Comparison of ENCODE assay signal across 22 cellular contexts in the genomic region with DNA sequence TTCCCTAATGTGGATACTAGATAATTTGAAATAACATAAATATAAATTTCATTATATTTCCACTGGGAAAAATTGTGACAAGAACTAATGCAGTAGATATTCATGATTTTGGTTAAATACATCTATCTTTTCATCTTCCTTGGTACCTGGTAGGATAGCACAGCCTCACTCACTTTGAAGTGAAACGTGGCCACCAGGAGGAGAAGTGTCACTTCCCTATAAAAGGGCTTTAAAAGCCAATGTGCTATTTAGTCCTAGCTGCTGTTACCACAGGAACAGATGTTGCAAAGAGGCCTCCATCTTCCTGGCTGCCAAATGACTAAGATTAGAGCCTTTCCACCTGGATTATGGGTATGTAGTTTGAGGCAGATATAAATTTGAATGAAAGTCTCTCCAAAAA.
DNase-seq lines count a peak whose midpoint lies in the region; ATAC-seq, FAIRE-seq and TF ChIP-seq lines count a peak whose summit lies in the region.
"Had no signal": no experiment of that assay in that cellular context is flagged by ENCODE, and none has a peak within 500 bp of the region (broad histone marks: within the 10 kb centered on the region; RNA-seq: fewer than 3 reads in every experiment).

No MANE protein-coding gene starts in this region.

- 0% methylated on average over 1 of the region's 1 CpG for WGBS in HepG2 (ENCODE audit: low lambda C conversion rate)
- 42% methylated on average over 1 of the region's 1 CpG for WGBS in right lobe of liver (ENCODE audit: insufficient coverage, low coverage, low lambda C conversion rate, missing lambda C conversion rate)
- WGBS in GM12878 (ENCODE audit: insufficient coverage, insufficient replicate concordance, low lambda C conversion rate, missing lambda C conversion rate) = 0% methylated on average over 1 of the region's 1 CpG

- no peak overlapping the region for H3K9ac ChIP-seq in HepG2 (ENCODE audit: insufficient read depth, low read depth, low read length)
- no peak overlapping the region for H3K9ac ChIP-seq in GM12878 (ENCODE audit: control insufficient read depth, insufficient read depth, low read length)
- H3K9ac ChIP-seq: GM23248 had no signal

- H2AFZ ChIP-seq in HepG2 (ENCODE audit: low read length) (no peak overlapping the region), GM12878 (ENCODE audit: control insufficient read depth, low read depth, low read length) (no peak overlapping the region)
- H2AFZ ChIP-seq: GM23248 had no signal

- TF ChIP-seq POLR2A in HepG2 (IDR thresholded peaks at IDR 0.05; ENCODE audit: insufficient read depth in 1 of 2, low read depth in 2 of 2, low read length in 2 of 2) (no peak), right lobe of liver (IDR thresholded peaks at IDR 0.05) (no peak), NB4 (IDR thresholded peaks at IDR 0.05; ENCODE audit: extremely low read depth, insufficient read length) (no peak), GM12878 (IDR thresholded peaks at IDR 0.05; ENCODE audit: low read depth, low read length) (no peak)

- RAD21 ChIA-PET in GM12878 (lab: Charles Lee; ENCODE audit: unreplicated experiment) = no interaction called here

- FAIRE-seq in HepG2 (lab: Jason Lieb, UNC) (no peak), GM12878 (lab: Jason Lieb, UNC) (no peak)

- H3K27ac ChIP-seq in HepG2 (ENCODE audit: extremely low read length, insufficient read depth, low read length) (no peak overlapping the region), right lobe of liver (no peak overlapping the region), GM12878 (ENCODE audit: control insufficient read depth, insufficient read depth) (no peak overlapping the region)
- H3K27ac ChIP-seq: dorsolateral prefrontal cortex, epithelial cell of prostate, gastrocnemius medialis, GM23248, RWPE1, tibial artery had no signal

- TF ChIP-seq RAD21 in HepG2 (CRISPR knock-in tag; IDR thresholded peaks at IDR 0.05) (no peak), GM12878 (IDR thresholded peaks at IDR 0.05; ENCODE audit: insufficient read depth, low read depth, low read length) (no peak)

- in situ Hi-C loops in HepG2 (cut with HindIII; ENCODE audit: extremely low pct_ligation_motif_present, low pct_unique_long_range_greater_than_20kb) = no loop called here
- in situ Hi-C loops in GM12878 (cut with MboI) = no loop called here
- in situ Hi-C loops in ACHN (cut with HindIII; ENCODE audit: low pct_ligation_motif_present, low pct_unique_long_range_greater_than_20kb, low sequenced_read_pairs) = no loop called here

- TF ChIP-seq EP300 in HepG2 (IDR thresholded peaks at IDR 0.05; ENCODE audit: low read depth in 2 of 2, low read length in 2 of 2) (no peak), HepG2 (CRISPR knock-in tag; IDR thresholded peaks at IDR 0.05; ENCODE audit: borderline replicate concordance) (no peak), GM12878 (IDR thresholded peaks at IDR 0.05; ENCODE audit: borderline replicate concordance in 1 of 2, control insufficient read depth in 1 of 2, low read depth in 2 of 2, low read length in 2 of 2) (no peak)

- CTCF ChIA-PET in HepG2 (lab: Yijun Ruan, JAX; ENCODE audit: low intra/inter-chr PET ratio, low total read pairs) (no interaction called here), GM12878 (lab: Yijun Ruan, JAX) (no interaction called here)

- no peaks in the 10 kb centered on the region for H3K27me3 ChIP-seq in HepG2 (ENCODE audit: control insufficient read depth in 1 of 2, insufficient read depth in 2 of 2, low read length in 2 of 2)
- no peaks in the 10 kb centered on the region for H3K27me3 ChIP-seq in right lobe of liver
- H3K27me3 ChIP-seq in GM12878 (replicated peaks in 1 of 2; ENCODE audit: control insufficient read depth in 2 of 2, insufficient read depth in 2 of 2, low read length in 1 of 2) = no peaks in the 10 kb centered on the region
- H3K27me3 ChIP-seq: dorsolateral prefrontal cortex, gastrocnemius medialis, tibial artery had no signal

- SMC1A ChIA-PET in GM12878 (lab: Charles Lee; ENCODE audit: uncharacterized antibody, unreplicated experiment) = no interaction called here

- BruUV-seq in HepG2 (replicated peaks; lab: Mats Ljungman, UMichigan) = no TSS peak
- BruUV-seq in GM12878 (replicated peaks; lab: Mats Ljungman, UMichigan) = no TSS peak

- intact Hi-C loops in HepG2 (cut with micrococcal nuclease; ENCODE audit: unreplicated experiment) (no loop called here), right lobe of liver (cut with DNase I) (no loop called here), GM12878 (cut with micrococcal nuclease; ENCODE audit: unreplicated experiment) (no loop called here)

- peak; percentile 67; the same call in 2 of the 3 replicates for ATAC-seq in HepG2
- no peak for ATAC-seq in right lobe of liver
- ATAC-seq in GM12878 = peak; percentile 33; the same call in 1 of the 3 replicates
- ATAC-seq in HG02938 (IDR thresholded peaks at IDR 0.05; ENCODE audit: unreplicated experiment) = no peak
- ATAC-seq: gastrocnemius medialis; naive thymus-derived CD8-positive, alpha-beta T cell; T-cell had no signal

- H3K4me3 ChIP-seq in HepG2 (replicated peaks in 1 of 3; ENCODE audit: insufficient read depth in 1 of 3, low read depth in 2 of 3, low read length in 3 of 3) (no peak overlapping the region), right lobe of liver (no peak overlapping the region), NB4 (ENCODE audit: low read depth, low read length) (no peak overlapping the region), GM12878 (no peak overlapping the region)
- H3K4me3 ChIP-seq: dorsolateral prefrontal cortex, gastrocnemius medialis, GM23248, tibial artery had no signal

- H4K20me1 ChIP-seq in HepG2 (ENCODE audit: insufficient read depth, low read length) = no peaks in the 10 kb centered on the region
- no peaks in the 10 kb centered on the region for H4K20me1 ChIP-seq in GM12878 (ENCODE audit: control insufficient read depth, insufficient read depth)

- POLR2A ChIA-PET in HepG2 (lab: Yijun Ruan, JAX) = no interaction called here
- POLR2A ChIA-PET in GM12878 (lab: Charles Lee) = no interaction called here

- H3K4me1 ChIP-seq in HepG2 (ENCODE audit: insufficient read depth, low read length) (no peaks in the 10 kb centered on the region), right lobe of liver (no peaks in the 10 kb centered on the region), GM12878 (ENCODE audit: control insufficient read depth, insufficient read depth, low read length) (no peaks in the 10 kb centered on the region)
- H3K4me1 ChIP-seq: Caco-2, gastrocnemius medialis, tibial artery had no signal

- H3K36me3 ChIP-seq in HepG2 (replicated peaks in 1 of 2; ENCODE audit: control insufficient read depth in 1 of 2, insufficient read depth in 2 of 2, low read length in 2 of 2) (no peaks in the 10 kb centered on the region), right lobe of liver (no peaks in the 10 kb centered on the region), GM12878 (ENCODE audit: control insufficient read depth in 2 of 2, insufficient read depth in 2 of 2, low read length in 1 of 2) (no peaks in the 10 kb centered on the region)
- H3K36me3 ChIP-seq: gastrocnemius medialis, tibial artery had no signal

- H3K9me3 ChIP-seq in HepG2 (ENCODE audit: low read length) (no peaks in the 10 kb centered on the region), right lobe of liver (no peaks in the 10 kb centered on the region), GM12878 (replicated peaks; ENCODE audit: control insufficient read depth, insufficient read depth, low read length) (no peaks in the 10 kb centered on the region)
- H3K9me3 ChIP-seq: Caco-2, gastrocnemius medialis, tibial artery had no signal

- TF ChIP-seq CTCF in HepG2 (CRISPR knock-in tag; IDR thresholded peaks at IDR 0.05) = peak; percentile 26; the same call in 1 of the 2 replicates
- TF ChIP-seq CTCF in right lobe of liver (IDR thresholded peaks at IDR 0.05) = no peak
- TF ChIP-seq CTCF in NB4 (IDR thresholded peaks at IDR 0.05; ENCODE audit: low read depth, low read length) = no peak
- TF ChIP-seq CTCF in GM12878 (IDR thresholded peaks at IDR 0.05 in 2 of 3, conservative IDR thresholded peaks at IDR 0.05 in 1 of 3; ENCODE audit: control insufficient read depth in 2 of 3, extremely low read depth in 1 of 3, insufficient read depth in 1 of 3, low read depth in 3 of 3, low read length in 3 of 3) = no peak

- no peak overlapping the region for H3K4me2 ChIP-seq in HepG2 (ENCODE audit: low read depth, low read length)
- no peak overlapping the region for H3K4me2 ChIP-seq in GM12878 (ENCODE audit: control insufficient read depth, insufficient read depth)

- H3K79me2 ChIP-seq in HepG2 (ENCODE audit: insufficient read depth, low read length) = no peaks in the 10 kb centered on the region
- H3K79me2 ChIP-seq in GM12878 (ENCODE audit: control insufficient read depth, insufficient read depth, low read length) = no peaks in the 10 kb centered on the region

- DNase-seq in HepG2 (ENCODE audit: low spot score) = peak; percentile 3
- DNase-seq in right lobe of liver = no peak
- peak; percentile 1 for DNase-seq in NB4 (ENCODE audit: low read depth)
- no peak for DNase-seq in GM12878 (ENCODE audit: low read depth, low spot score)
- no peak for DNase-seq in activated naive CD4-positive, alpha-beta T cell treated with anti-CD3 and anti-CD28 coated beads, Interleukin-2, amount 50 U/mL, for 16 hours
- DNase-seq in ACHN = no peak
- no peak for DNase-seq in NCI-H1436 (lab: John Stamatoyannopoulos, UW)
- DNase-seq: activated gamma-delta T cell treated with Interleukin-2 at 50 U/mL for 16 hours; dorsolateral prefrontal cortex; gastrocnemius medialis; GM23248; mesenchymal stem cell; naive thymus-derived CD8-positive, alpha-beta T cell; NCI-H774; stimulated activated CD4-positive, alpha-beta T cell treated with anti-CD3 and anti-CD28 coated beads, Interleukin-1b, Interleukin-23, amount 100 ng/mL, for 48 hours; stimulated activated naive CD4-positive, alpha-beta T cell treated with Interleukin-2 at 50 U/mL for 16 hours; T-cell; tibial artery had no signal

TF ChIP-seq in HepG2, 621 proteins besides CTCF, POLR2A, EP300 and RAD21:
- TF ChIP-seq BORCS8-MEF2B (CRISPR knock-in tag; IDR thresholded peaks at IDR 0.05) (no peak), STAG1 (CRISPR knock-in tag; IDR thresholded peaks at IDR 0.05) (peak; percentile 34; the same call in 1 of the 2 replicates)

TF ChIP-seq in GM12878, 131 proteins besides CTCF, POLR2A, EP300 and RAD21:
- TF ChIP-seq HDAC6 (IDR thresholded peaks at IDR 0.05; ENCODE audit: unreplicated experiment) = no peak

Comparison
In these comparisons a context has a peak if more than half of its experiments do, and no peak if none do; other contexts are left out.
1. ATAC-seq: peak in HepG2 (single experiment) and GM12878 (single experiment); none in right lobe of liver (0 of 4) and HG02938 (single experiment).
2. DNase-seq: peak in HepG2 (single experiment) and NB4 (single experiment); none in right lobe of liver (0 of 3), GM12878 (single experiment), activated naive CD4-positive, alpha-beta T cell treated with anti-CD3 and anti-CD28 coated beads, Interleukin-2, amount 50 U/mL, for 16 hours (single experiment), ACHN (single experiment) and NCI-H1436 (single experiment).